In genomic region chr15:72700076-72700475, GRCh38 we compare ENCODE assay signal across 1 cellular context.
A peak's percentile ranks its signal among the peaks of the same experiment; 100 is the strongest.
TF ChIP-seq lines count a peak whose summit lies in the region.

No MANE protein-coding gene starts in this region.

TF ChIP-seq in HEK293, 187 proteins besides CTCF, POLR2A, EP300 and RAD21 (continued from another document):
- no peak for TF ChIP-seq ZNF518A (tag by site-specific recombination; conservative IDR thresholded peaks at IDR 0.05; ENCODE audit: low read depth)
- TF ChIP-seq ZNF140 (tag by site-specific recombination; IDR thresholded peaks at IDR 0.05): 0 out of 2 replicates have a peak, but pooled peaks have one; percentile 4
- no peak for TF ChIP-seq TRIM28 (IDR thresholded peaks at IDR 0.05; ENCODE audit: borderline replicate concordance, low read length)
TF ChIP-seq in HEK293: peak in this region for 1.
